In genomic region chr4:17576932-17577659, GRCh38 we compare ENCODE assay signal across 8 cellular contexts. TPM values are rescaled to one million over a fixed set of nuclear protein-coding genes. Genes with fewer than 3 reads are reported as not detected.
DNase-seq lines count a peak whose midpoint lies in the region; ATAC-seq and TF ChIP-seq lines count a peak whose summit lies in the region.

LAP3 (plus strand) TSS chr4:17577198; CDS start chr4:17577466, 268 bp downstream.

- no peaks in the 10 kb centered on the region for H3K27me3 ChIP-seq in adipocyte (replicated peaks; ENCODE audit: control insufficient read depth, insufficient read depth, low read length)
- no peaks in the 10 kb centered on the region for H3K27me3 ChIP-seq in cardiac muscle cell
- no peaks in the 10 kb centered on the region for H3K27me3 ChIP-seq in parathyroid adenoma (ENCODE audit: control insufficient read depth, insufficient read depth, low read length)
- H3K27me3 ChIP-seq in tibial nerve: no peaks in the 10 kb centered on the region

- H3K9ac ChIP-seq in adipocyte (ENCODE audit: low read length) (peak within 1 kb of the TSS; percentile 97), parathyroid adenoma (peak within 1 kb of the TSS; percentile 67)

- H3K27ac ChIP-seq in cardiac muscle cell (peak within 1 kb of the TSS; percentile 84), parathyroid adenoma (peak within 1 kb of the TSS; percentile 89), tibial nerve (peak within 1 kb of the TSS; percentile 79 to 95 (median 92))

- peak; percentile 86 for ATAC-seq in HG02759 (IDR thresholded peaks at IDR 0.05; ENCODE audit: unreplicated experiment)

- no peaks in the 10 kb centered on the region for H3K9me3 ChIP-seq in adipocyte (ENCODE audit: control insufficient read depth, low read length)
- no peaks in the 10 kb centered on the region for H3K9me3 ChIP-seq in cardiac muscle cell (ENCODE audit: low read depth)
- no peaks in the 10 kb centered on the region for H3K9me3 ChIP-seq in parathyroid adenoma (ENCODE audit: control insufficient read depth, low read length)
- no peaks in the 10 kb centered on the region for H3K9me3 ChIP-seq in tibial nerve

- peak within 1 kb of the TSS; percentile 80 for H3K4me2 ChIP-seq in parathyroid adenoma (ENCODE audit: low read length)

- 0 to 1% methylated on average over 41 to 76 of the region's 90 CpGs for WGBS in tibial nerve, 2 donors

- TF ChIP-seq CTCF in GM12865 (IDR thresholded peaks at IDR 0.05; ENCODE audit: insufficient read depth, low read depth, low read length, missing control alignments) (no peak), cardiac muscle cell (IDR thresholded peaks at IDR 0.05; ENCODE audit: low read depth, low read length) (no peak), parathyroid adenoma (IDR thresholded peaks at IDR 0.05) (no peak), tibial nerve (IDR thresholded peaks at IDR 0.05) (peak in 1 of 5 experiments; percentile 44)

- TF ChIP-seq POLR2A in tibial nerve (IDR thresholded peaks at IDR 0.05): peak; percentile 78 to 94

- H2AFZ ChIP-seq in parathyroid adenoma: peak within 1 kb of the TSS; percentile 84

- TF ChIP-seq EP300 in tibial nerve (IDR thresholded peaks at IDR 0.05): peak; percentile 49 to 96

- H3K79me2 ChIP-seq in parathyroid adenoma: no peaks in the 10 kb centered on the region

- peaks cover 27% of the 10 kb centered on the region for H3K4me1 ChIP-seq in adipocyte (ENCODE audit: control insufficient read depth, insufficient read depth, low read length)
- peaks cover 4% of the 10 kb centered on the region for H3K4me1 ChIP-seq in cardiac muscle cell (ENCODE audit: low read depth)
- peaks cover 3% of the 10 kb centered on the region for H3K4me1 ChIP-seq in parathyroid adenoma
- peaks cover 3 to 47% (median 10%) of the 10 kb centered on the region in 4 donors for H3K4me1 ChIP-seq in tibial nerve

- DNase-seq in GM12865 (ENCODE audit: low read depth) (peak; percentile 99), NCI-H1417 (lab: John Stamatoyannopoulos, UW) (peak; percentile 98 to 99 (median 98)), T follicular helper cell (ENCODE audit: low read depth) (peak; percentile 98), adipocyte (ENCODE audit: low read depth) (peak; percentile 99), cardiac muscle cell (ENCODE audit: low read depth in 1 of 2, low spot score in 1 of 2) (peak; percentile 97 to 98), tibial nerve (ENCODE audit: low spot score in 2 of 2) (peak; percentile 99 to 100)

- peaks cover 24% of the 10 kb centered on the region for H3K36me3 ChIP-seq in adipocyte (ENCODE audit: control insufficient read depth, insufficient read depth, low read length, severe bottlenecking)
- H3K36me3 ChIP-seq in cardiac muscle cell: peaks cover 11% of the 10 kb centered on the region
- no peaks in the 10 kb centered on the region for H3K36me3 ChIP-seq in parathyroid adenoma (ENCODE audit: control insufficient read depth, insufficient read depth, low read length)
- H3K36me3 ChIP-seq in tibial nerve: peaks cover 2 to 17% (median 2%) of the 10 kb centered on the region in 3 donors

- peak within 1 kb of the TSS; percentile 72 for H3K4me3 ChIP-seq in GM12865 (ENCODE audit: low read depth, low read length)
- H3K4me3 ChIP-seq in adipocyte (ENCODE audit: low read length): peak within 1 kb of the TSS; percentile 83
- H3K4me3 ChIP-seq in cardiac muscle cell: peak within 1 kb of the TSS; percentile 60
- peak within 1 kb of the TSS; percentile 81 for H3K4me3 ChIP-seq in parathyroid adenoma (ENCODE audit: low read depth, low read length)
- peak within 1 kb of the TSS; percentile 72 to 87 (median 80) for H3K4me3 ChIP-seq in tibial nerve

RNA-seq across cellular contexts. Expression of gene LAP3, which starts in this region (rescaled TPM):
- total RNA-seq in cardiac muscle cell (53.4 and 82.6 TPM in 2 replicates), tibial nerve (100 to 1,000 TPM in 1 of 4 donors, 10 to 100 TPM in 3; 63.2 to 110 (median 73.3) TPM)
- polyA plus RNA-seq in cardiac muscle cell: 79.0 and 97.1 TPM in 2 replicates

Comparison
In these comparisons a context has a peak if more than half of its experiments do, and no peak if none do; other contexts are left out.
1. Peak in every context shown above with its lines: DNase-seq, ATAC-seq, H3K4me3 ChIP-seq and H3K27ac ChIP-seq.